7 cellular contexts compared by ENCODE assay signal in the genomic region with DNA sequence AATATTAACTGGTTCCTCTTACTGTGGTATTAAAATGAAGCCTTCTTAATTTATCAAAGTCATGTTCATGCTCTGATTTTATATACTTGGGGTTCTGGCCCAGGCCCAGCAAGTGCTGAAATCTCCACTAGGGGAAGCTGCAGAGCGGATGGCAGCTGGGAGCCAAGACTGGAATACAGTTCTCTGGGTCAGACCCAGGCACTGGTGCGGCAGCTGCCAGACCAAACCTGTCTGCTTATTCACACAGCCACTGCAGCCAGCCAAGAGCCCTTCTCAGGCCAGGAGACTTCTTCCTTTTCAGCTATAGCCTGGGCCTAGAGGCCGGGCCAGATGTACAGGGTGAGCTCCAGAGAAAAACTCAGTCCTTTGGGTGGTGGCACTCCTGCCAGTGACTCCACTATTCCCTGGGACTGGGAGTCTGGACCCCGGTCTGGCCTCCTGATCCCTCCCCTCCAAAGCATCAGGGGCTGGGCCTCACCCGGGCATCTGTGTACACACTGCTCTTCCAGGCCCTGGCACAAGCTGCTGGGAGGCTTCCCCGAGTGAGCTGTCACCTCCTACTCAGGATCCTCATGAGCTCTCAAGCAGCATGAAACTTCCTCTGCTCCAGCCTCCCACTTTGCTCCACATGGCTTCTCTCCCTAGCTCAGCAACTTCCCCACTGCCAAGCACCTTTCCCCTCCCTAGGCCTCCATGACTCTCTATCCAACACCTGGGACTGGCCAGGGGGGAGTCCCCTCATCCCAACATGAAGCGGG. TPM values are rescaled to one million over a fixed set of nuclear protein-coding genes. Genes with fewer than 3 reads are reported as not detected.
DNase-seq lines count a peak whose midpoint lies in the region; ATAC-seq and TF ChIP-seq lines count a peak whose summit lies in the region.

No MANE protein-coding gene starts in this region.

- H3K36me3 Mint-ChIP-seq in activated T-helper 1 cell treated with anti-CD3 and anti-CD28 coated beads, Interleukin-12 subunit alpha, Interleukin-12 subunit beta, Interleukin-2, Interleukin-4 antibody, amounts not matched to agents 30 ng/mL and 10 ng/mL and 1 ng/mL, durations not matched to agents 14 hours and 24 hours and 36 hours (ENCODE audit: low read depth) = peaks cover 4% of the 10 kb centered on the region

- no peak overlapping the region for H3K4me3 Mint-ChIP-seq in activated T-helper 1 cell treated with anti-CD3 and anti-CD28 coated beads, Interleukin-12 subunit alpha, Interleukin-12 subunit beta, Interleukin-2, Interleukin-4 antibody, amounts not matched to agents 30 ng/mL and 10 ng/mL and 1 ng/mL, durations not matched to agents 14 hours and 24 hours and 36 hours

- no peaks in the 10 kb centered on the region for H3K27me3 ChIP-seq in stomach

- peak overlapping the region in 4 of 5 donors; percentile 17 to 80 (median 44) for H3K27ac ChIP-seq in stomach

- H3K4me1 Mint-ChIP-seq in activated T-helper 1 cell treated with anti-CD3 and anti-CD28 coated beads, Interleukin-12 subunit alpha, Interleukin-12 subunit beta, Interleukin-2, Interleukin-4 antibody, amounts not matched to agents 30 ng/mL and 10 ng/mL and 1 ng/mL, durations not matched to agents 14 hours and 24 hours and 36 hours (ENCODE audit: low read depth) = no peaks in the 10 kb centered on the region

- H3K9me3 Mint-ChIP-seq in activated T-helper 1 cell treated with anti-CD3 and anti-CD28 coated beads, Interleukin-12 subunit alpha, Interleukin-12 subunit beta, Interleukin-2, Interleukin-4 antibody, amounts not matched to agents 30 ng/mL and 10 ng/mL and 1 ng/mL, durations not matched to agents 14 hours and 24 hours and 36 hours = no peaks in the 10 kb centered on the region

- TF ChIP-seq EP300 in stomach (IDR thresholded peaks at IDR 0.05) = no peak

- peaks cover 70 to 88% (median 82%) of the 10 kb centered on the region in 4 donors for H3K4me1 ChIP-seq in stomach

- no peak for TF ChIP-seq POLR2A in stomach (IDR thresholded peaks at IDR 0.05)

- H3K27me3 Mint-ChIP-seq in activated T-helper 1 cell treated with anti-CD3 and anti-CD28 coated beads, Interleukin-12 subunit alpha, Interleukin-12 subunit beta, Interleukin-2, Interleukin-4 antibody, amounts not matched to agents 30 ng/mL and 10 ng/mL and 1 ng/mL, durations not matched to agents 14 hours and 24 hours and 36 hours (ENCODE audit: insufficient read depth) = no peaks in the 10 kb centered on the region

- intact Hi-C loops in stomach (cut with DNase I; ENCODE audit: low total_unique reads) = no loop called here
- intact Hi-C loops in activated T-helper 1 cell treated with anti-CD3 and anti-CD28 coated beads, Interleukin-12 subunit alpha, Interleukin-12 subunit beta, Interleukin-2, Interleukin-4 antibody, amounts not matched to agents 30 ng/mL and 10 ng/mL and 1 ng/mL, durations not matched to agents 14 hours and 24 hours and 36 hours (cut with micrococcal nuclease) = no loop called here

- TF ChIP-seq CTCF in stomach (IDR thresholded peaks at IDR 0.05) = peak in 5 of 7 experiments; percentile 28 to 43 (median 40)

- H3K9me3 ChIP-seq in stomach = no peaks in the 10 kb centered on the region

- no peak overlapping the region for H3K27ac Mint-ChIP-seq in activated T-helper 1 cell treated with anti-CD3 and anti-CD28 coated beads, Interleukin-12 subunit alpha, Interleukin-12 subunit beta, Interleukin-2, Interleukin-4 antibody, amounts not matched to agents 30 ng/mL and 10 ng/mL and 1 ng/mL, durations not matched to agents 14 hours and 24 hours and 36 hours

- 40 to 53% (median 45%) methylated on average over 5 to 7 of the region's 7 CpGs for WGBS in stomach, 5 donors

- peaks cover 0 to 35% (median 21%) of the 10 kb centered on the region in 4 donors for H3K36me3 ChIP-seq in stomach

- DNase-seq in HCEC 1CT = peak; percentile 29
- peak; percentile 49 for DNase-seq in amniotic epithelial cell (ENCODE audit: low read depth)
- DNase-seq in iPS-NIHi11 (ENCODE audit: low spot score) = peak; percentile 66
- DNase-seq in stomach = peak; percentile 76
- DNase-seq in activated T-helper 1 cell treated with anti-CD3 and anti-CD28 coated beads, Interleukin-12 subunit alpha, Interleukin-12 subunit beta, Interleukin-2, Interleukin-4 antibody, amounts not matched to agents 30 ng/mL and 10 ng/mL and 1 ng/mL, durations not matched to agents 14 hours and 24 hours and 36 hours (ENCODE audit: low spot score) = no peak
- no peak for DNase-seq in stimulated activated CD4-positive, alpha-beta T cell treated with anti-CD3 and anti-CD28 coated beads, Interleukin-15, amount 100 ng/mL, for 24 hours

- no peak for ATAC-seq in HG03442 (IDR thresholded peaks at IDR 0.05; ENCODE audit: unreplicated experiment)

- H3K4me3 ChIP-seq in stomach = peak overlapping the region in 1 of 4 donors; percentile 0

RNA-seq across cellular contexts. Expression of a gene that starts 24.4 kb away (rescaled TPM):
- total RNA-seq in stomach = 100 to 1,000 TPM in 1 of 5 donors, 10 to 100 TPM in 4; 23.5 to 102 (median 72.2) TPM
- polyA plus RNA-seq in stomach = 100 to 1,000 TPM in 1 of 3 donors, 10 to 100 TPM in 2; 36.5 to 102 (median 57.7) TPM
- 37.7 and 41.5 TPM in 2 replicates for total RNA-seq in activated T-helper 1 cell treated with anti-CD3 and anti-CD28 coated beads, Interleukin-12 subunit alpha, Interleukin-12 subunit beta, Interleukin-2, Interleukin-4 antibody, amounts not matched to agents 30 ng/mL and 10 ng/mL and 1 ng/mL, durations not matched to agents 14 hours and 24 hours and 36 hours

RNA-seq across cellular contexts. Expression of a gene that starts 25.6 kb away (rescaled TPM):
- 100 to 1,000 TPM in 1 of 5 donors, 10 to 100 TPM in 1, 1 to 10 TPM in 1, under 1 TPM in 1, not detected in 1; 0.89 to 837 (median 9.6) TPM for total RNA-seq in stomach
- polyA plus RNA-seq in stomach = 10 to 100 TPM in 1 of 3 donors, 1 to 10 TPM in 2; 1.5 to 16.7 (median 2.9) TPM
- 3.6 and 5.0 TPM in 2 replicates for total RNA-seq in activated T-helper 1 cell treated with anti-CD3 and anti-CD28 coated beads, Interleukin-12 subunit alpha, Interleukin-12 subunit beta, Interleukin-2, Interleukin-4 antibody, amounts not matched to agents 30 ng/mL and 10 ng/mL and 1 ng/mL, durations not matched to agents 14 hours and 24 hours and 36 hours

RNA-seq across cellular contexts. Expression of a gene that starts 26.8 kb away (rescaled TPM):
- not detected for total RNA-seq in stomach
- polyA plus RNA-seq in stomach = not detected
- total RNA-seq in activated T-helper 1 cell treated with anti-CD3 and anti-CD28 coated beads, Interleukin-12 subunit alpha, Interleukin-12 subunit beta, Interleukin-2, Interleukin-4 antibody, amounts not matched to agents 30 ng/mL and 10 ng/mL and 1 ng/mL, durations not matched to agents 14 hours and 24 hours and 36 hours = not detected in 2 replicates

RNA-seq across cellular contexts. Expression of a gene that starts 40.3 kb away (rescaled TPM):
- 10 to 100 TPM in 2 of 5 donors, 1 to 10 TPM in 2, not detected in 1; 6.1 to 33.6 (median 11.6) TPM for total RNA-seq in stomach
- polyA plus RNA-seq in stomach = 1 to 10 TPM; 2.0 to 4.7 (median 4.4) TPM
- total RNA-seq in activated T-helper 1 cell treated with anti-CD3 and anti-CD28 coated beads, Interleukin-12 subunit alpha, Interleukin-12 subunit beta, Interleukin-2, Interleukin-4 antibody, amounts not matched to agents 30 ng/mL and 10 ng/mL and 1 ng/mL, durations not matched to agents 14 hours and 24 hours and 36 hours = 0.76 and 0.88 TPM in 2 replicates

Comparison
In these comparisons a context has a peak if more than half of its experiments do, and no peak if none do; other contexts are left out.
1. DNase-seq: peak in HCEC 1CT (single experiment), amniotic epithelial cell (single experiment), iPS-NIHi11 (single experiment) and stomach (single experiment); none in activated T-helper 1 cell treated with anti-CD3 and anti-CD28 coated beads, Interleukin-12 subunit alpha, Interleukin-12 subunit beta, Interleukin-2, Interleukin-4 antibody, amounts not matched to agents 30 ng/mL and 10 ng/mL and 1 ng/mL, durations not matched to agents 14 hours and 24 hours and 36 hours (single experiment) and stimulated activated CD4-positive, alpha-beta T cell treated with anti-CD3 and anti-CD28 coated beads, Interleukin-15, amount 100 ng/mL, for 24 hours (single experiment).